In the genomic region with DNA sequence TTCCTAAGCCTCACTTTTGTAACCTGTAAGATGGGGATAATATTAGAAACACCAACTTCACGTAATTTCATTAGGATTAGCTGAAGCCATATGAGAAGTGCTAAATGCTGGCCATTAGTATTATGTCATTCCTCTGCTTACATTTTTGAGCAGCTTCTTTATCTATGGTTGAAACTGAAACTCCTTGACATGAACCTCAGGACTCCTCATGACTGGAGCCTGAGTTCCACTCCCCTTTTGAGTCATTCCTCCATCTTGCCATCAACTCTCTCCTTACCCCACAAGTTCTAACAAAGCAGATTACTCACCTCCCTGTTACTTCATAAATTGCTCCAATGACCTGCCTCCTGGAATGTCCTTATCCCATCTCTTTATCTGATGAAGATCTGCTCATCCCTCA, we compare ENCODE assay signal across 1 cellular context.
A peak's percentile ranks its signal among the peaks of the same experiment; 100 is the strongest.
TF ChIP-seq lines count a peak whose summit lies in the region.

No MANE protein-coding gene starts in this region.

TF ChIP-seq in GM12878, 131 proteins besides CTCF, POLR2A, EP300 and RAD21 (continued from another document and continues in another):
- TF ChIP-seq REST (IDR thresholded peaks at IDR 0.05; ENCODE audit: low read depth, low read length) (no peak), RCOR1 (conservative IDR thresholded peaks at IDR 0.05; ENCODE audit: low read depth, low read length) (no peak), HDAC6 (IDR thresholded peaks at IDR 0.05; ENCODE audit: unreplicated experiment) (no peak), CHD2 (IDR thresholded peaks at IDR 0.05; ENCODE audit: borderline replicate concordance, low read depth, low read length) (no peak), ETV6 (conservative IDR thresholded peaks at IDR 0.05 in 1 of 2, IDR thresholded peaks at IDR 0.05 in 1 of 2; ENCODE audit: borderline replicate concordance in 1 of 2, low read depth in 1 of 2) (no peak), SIN3A (IDR thresholded peaks at IDR 0.05; ENCODE audit: low read depth, low read length) (no peak), KAT2A (conservative IDR thresholded peaks at IDR 0.05; ENCODE audit: control insufficient read depth, low read depth, low read length) (no peak), TARDBP (IDR thresholded peaks at IDR 0.05; ENCODE audit: borderline replicate concordance) (no peak), NFIC (IDR thresholded peaks at IDR 0.05; ENCODE audit: low read depth, low read length) (0 out of 2 replicates have a peak, but pooled peaks have one; percentile 32), SMARCA5 (IDR thresholded peaks at IDR 0.05) (no peak), TCF3 (IDR thresholded peaks at IDR 0.05; ENCODE audit: borderline replicate concordance, insufficient read depth, low read depth, low read length) (no peak), MYC (IDR thresholded peaks at IDR 0.05; ENCODE audit: insufficient read depth, insufficient read length, insufficient replicate concordance, low read length, severe bottlenecking) (no peak), NBN (IDR thresholded peaks at IDR 0.05) (no peak), NR2C2 (IDR thresholded peaks at IDR 0.05; ENCODE audit: borderline replicate concordance, control insufficient read depth, insufficient read length, low read depth) (no peak), SMAD1 (IDR thresholded peaks at IDR 0.05; ENCODE audit: low read depth, partially characterized antibody) (no peak), SREBF2 (IDR thresholded peaks at IDR 0.05; ENCODE audit: low read length) (no peak), ATF7 (IDR thresholded peaks at IDR 0.05; ENCODE audit: low read depth) (peak; percentile 63), IRF4 (IDR thresholded peaks at IDR 0.05; ENCODE audit: low read depth, low read length) (peak; percentile 69; the same call in 1 of the 2 replicates), RUNX3 (IDR thresholded peaks at IDR 0.05; ENCODE audit: low read length) (peak; percentile 68), BCL11A (IDR thresholded peaks at IDR 0.05; ENCODE audit: low read depth, low read length) (no peak), ZNF207 (IDR thresholded peaks at IDR 0.05; ENCODE audit: borderline replicate concordance) (no peak), CBX5 (IDR thresholded peaks at IDR 0.05; ENCODE audit: low read depth) (no peak), TBL1XR1 (IDR thresholded peaks at IDR 0.05; ENCODE audit: low read depth, low read length) (no peak), MYB (IDR thresholded peaks at IDR 0.05; ENCODE audit: borderline replicate concordance, low read depth, low read length) (no peak), POLR2AphosphoS5 (IDR thresholded peaks at IDR 0.05; ENCODE audit: low read length) (no peak), FOXK2 (IDR thresholded peaks at IDR 0.05) (no peak), JUNB (IDR thresholded peaks at IDR 0.05) (peak; percentile 57), BCLAF1 (IDR thresholded peaks at IDR 0.05) (no peak), MTA2 (IDR thresholded peaks at IDR 0.05; ENCODE audit: low read depth) (0 out of 2 replicates have a peak, but pooled peaks have one; percentile 13), IKZF2 (IDR thresholded peaks at IDR 0.05) (peak in 1 of 2 experiments; percentile 40; a peak in 1 of 4 replicates), MTA3 (IDR thresholded peaks at IDR 0.05; ENCODE audit: borderline replicate concordance, low read length) (no peak), YY1 (IDR thresholded peaks at IDR 0.05; ENCODE audit: low read depth, low read length) (no peak), ATF3 (IDR thresholded peaks at IDR 0.05; ENCODE audit: borderline replicate concordance, extremely low read depth, low read depth, low read length) (no peak), STAT3 (IDR thresholded peaks at IDR 0.05; ENCODE audit: low read depth, low read length) (no peak), ESRRA (IDR thresholded peaks at IDR 0.05; ENCODE audit: low read length) (no peak), NFYA (IDR thresholded peaks at IDR 0.05; ENCODE audit: borderline replicate concordance, low read depth, low read length) (no peak), TCF7 (IDR thresholded peaks at IDR 0.05; ENCODE audit: borderline replicate concordance) (no peak), FOXM1 (IDR thresholded peaks at IDR 0.05; ENCODE audit: low read depth, low read length) (no peak), GATAD2B (conservative IDR thresholded peaks at IDR 0.05; ENCODE audit: low read depth) (no peak), FOS (IDR thresholded peaks at IDR 0.05; ENCODE audit: borderline replicate concordance, extremely low read depth, insufficient read length) (no peak), BRCA1 (IDR thresholded peaks at IDR 0.05; ENCODE audit: low read depth, low read length) (no peak), HCFC1 (IDR thresholded peaks at IDR 0.05; ENCODE audit: low read length) (no peak)
- TF ChIP-seq, protein P1, sequence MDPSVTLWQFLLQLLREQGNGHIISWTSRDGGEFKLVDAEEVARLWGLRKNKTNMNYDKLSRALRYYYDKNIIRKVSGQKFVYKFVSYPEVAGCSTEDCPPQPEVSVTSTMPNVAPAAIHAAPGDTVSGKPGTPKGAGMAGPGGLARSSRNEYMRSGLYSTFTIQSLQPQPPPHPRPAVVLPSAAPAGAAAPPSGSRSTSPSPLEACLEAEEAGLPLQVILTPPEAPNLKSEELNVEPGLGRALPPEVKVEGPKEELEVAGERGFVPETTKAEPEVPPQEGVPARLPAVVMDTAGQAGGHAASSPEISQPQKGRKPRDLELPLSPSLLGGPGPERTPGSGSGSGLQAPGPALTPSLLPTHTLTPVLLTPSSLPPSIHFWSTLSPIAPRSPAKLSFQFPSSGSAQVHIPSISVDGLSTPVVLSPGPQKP (IDR thresholded peaks at IDR 0.05; ENCODE audit: low read depth, low read length) = no peak
- TF ChIP-seq, protein P2, sequence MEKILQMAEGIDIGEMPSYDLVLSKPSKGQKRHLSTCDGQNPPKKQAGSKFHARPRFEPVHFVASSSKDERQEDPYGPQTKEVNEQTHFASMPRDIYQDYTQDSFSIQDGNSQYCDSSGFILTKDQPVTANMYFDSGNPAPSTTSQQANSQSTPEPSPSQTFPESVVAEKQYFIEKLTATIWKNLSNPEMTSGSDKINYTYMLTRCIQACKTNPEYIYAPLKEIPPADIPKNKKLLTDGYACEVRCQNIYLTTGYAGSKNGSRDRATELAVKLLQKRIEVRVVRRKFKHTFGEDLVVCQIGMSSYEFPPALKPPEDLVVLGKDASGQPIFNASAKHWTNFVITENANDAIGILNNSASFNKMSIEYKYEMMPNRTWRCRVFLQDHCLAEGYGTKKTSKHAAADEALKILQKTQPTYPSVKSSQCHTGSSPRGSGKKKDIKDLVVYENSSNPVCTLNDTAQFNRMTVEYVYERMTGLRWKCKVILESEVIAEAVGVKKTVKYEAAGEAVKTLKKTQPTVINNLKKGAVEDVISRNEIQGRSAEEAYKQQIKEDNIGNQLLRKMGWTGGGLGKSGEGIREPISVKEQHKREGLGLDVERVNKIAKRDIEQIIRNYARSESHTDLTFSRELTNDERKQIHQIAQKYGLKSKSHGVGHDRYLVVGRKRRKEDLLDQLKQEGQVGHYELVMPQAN (conservative IDR thresholded peaks at IDR 0.05) = no peak
- TF ChIP-seq, protein P3, sequence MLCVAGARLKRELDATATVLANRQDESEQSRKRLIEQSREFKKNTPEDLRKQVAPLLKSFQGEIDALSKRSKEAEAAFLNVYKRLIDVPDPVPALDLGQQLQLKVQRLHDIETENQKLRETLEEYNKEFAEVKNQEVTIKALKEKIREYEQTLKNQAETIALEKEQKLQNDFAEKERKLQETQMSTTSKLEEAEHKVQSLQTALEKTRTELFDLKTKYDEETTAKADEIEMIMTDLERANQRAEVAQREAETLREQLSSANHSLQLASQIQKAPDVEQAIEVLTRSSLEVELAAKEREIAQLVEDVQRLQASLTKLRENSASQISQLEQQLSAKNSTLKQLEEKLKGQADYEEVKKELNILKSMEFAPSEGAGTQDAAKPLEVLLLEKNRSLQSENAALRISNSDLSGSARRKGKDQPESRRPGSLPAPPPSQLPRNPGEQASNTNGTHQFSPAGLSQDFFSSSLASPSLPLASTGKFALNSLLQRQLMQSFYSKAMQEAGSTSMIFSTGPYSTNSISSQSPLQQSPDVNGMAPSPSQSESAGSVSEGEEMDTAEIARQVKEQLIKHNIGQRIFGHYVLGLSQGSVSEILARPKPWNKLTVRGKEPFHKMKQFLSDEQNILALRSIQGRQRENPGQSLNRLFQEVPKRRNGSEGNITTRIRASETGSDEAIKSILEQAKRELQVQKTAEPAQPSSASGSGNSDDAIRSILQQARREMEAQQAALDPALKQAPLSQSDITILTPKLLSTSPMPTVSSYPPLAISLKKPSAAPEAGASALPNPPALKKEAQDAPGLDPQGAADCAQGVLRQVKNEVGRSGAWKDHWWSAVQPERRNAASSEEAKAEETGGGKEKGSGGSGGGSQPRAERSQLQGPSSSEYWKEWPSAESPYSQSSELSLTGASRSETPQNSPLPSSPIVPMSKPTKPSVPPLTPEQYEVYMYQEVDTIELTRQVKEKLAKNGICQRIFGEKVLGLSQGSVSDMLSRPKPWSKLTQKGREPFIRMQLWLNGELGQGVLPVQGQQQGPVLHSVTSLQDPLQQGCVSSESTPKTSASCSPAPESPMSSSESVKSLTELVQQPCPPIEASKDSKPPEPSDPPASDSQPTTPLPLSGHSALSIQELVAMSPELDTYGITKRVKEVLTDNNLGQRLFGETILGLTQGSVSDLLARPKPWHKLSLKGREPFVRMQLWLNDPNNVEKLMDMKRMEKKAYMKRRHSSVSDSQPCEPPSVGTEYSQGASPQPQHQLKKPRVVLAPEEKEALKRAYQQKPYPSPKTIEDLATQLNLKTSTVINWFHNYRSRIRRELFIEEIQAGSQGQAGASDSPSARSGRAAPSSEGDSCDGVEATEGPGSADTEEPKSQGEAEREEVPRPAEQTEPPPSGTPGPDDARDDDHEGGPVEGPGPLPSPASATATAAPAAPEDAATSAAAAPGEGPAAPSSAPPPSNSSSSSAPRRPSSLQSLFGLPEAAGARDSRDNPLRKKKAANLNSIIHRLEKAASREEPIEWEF (IDR thresholded peaks at IDR 0.05; ENCODE audit: insufficient replicate concordance, low read depth, low read length) = no peak
- TF ChIP-seq, protein P4, sequence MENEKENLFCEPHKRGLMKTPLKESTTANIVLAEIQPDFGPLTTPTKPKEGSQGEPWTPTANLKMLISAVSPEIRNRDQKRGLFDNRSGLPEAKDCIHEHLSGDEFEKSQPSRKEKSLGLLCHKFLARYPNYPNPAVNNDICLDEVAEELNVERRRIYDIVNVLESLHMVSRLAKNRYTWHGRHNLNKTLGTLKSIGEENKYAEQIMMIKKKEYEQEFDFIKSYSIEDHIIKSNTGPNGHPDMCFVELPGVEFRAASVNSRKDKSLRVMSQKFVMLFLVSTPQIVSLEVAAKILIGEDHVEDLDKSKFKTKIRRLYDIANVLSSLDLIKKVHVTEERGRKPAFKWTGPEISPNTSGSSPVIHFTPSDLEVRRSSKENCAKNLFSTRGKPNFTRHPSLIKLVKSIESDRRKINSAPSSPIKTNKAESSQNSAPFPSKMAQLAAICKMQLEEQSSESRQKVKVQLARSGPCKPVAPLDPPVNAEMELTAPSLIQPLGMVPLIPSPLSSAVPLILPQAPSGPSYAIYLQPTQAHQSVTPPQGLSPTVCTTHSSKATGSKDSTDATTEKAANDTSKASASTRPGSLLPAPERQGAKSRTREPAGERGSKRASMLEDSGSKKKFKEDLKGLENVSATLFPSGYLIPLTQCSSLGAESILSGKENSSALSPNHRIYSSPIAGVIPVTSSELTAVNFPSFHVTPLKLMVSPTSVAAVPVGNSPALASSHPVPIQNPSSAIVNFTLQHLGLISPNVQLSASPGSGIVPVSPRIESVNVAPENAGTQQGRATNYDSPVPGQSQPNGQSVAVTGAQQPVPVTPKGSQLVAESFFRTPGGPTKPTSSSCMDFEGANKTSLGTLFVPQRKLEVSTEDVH (IDR thresholded peaks at IDR 0.05; ENCODE audit: low read depth, partially characterized antibody) = no peak
